ENCODE assay signal across 20 cellular contexts in the genomic region with DNA sequence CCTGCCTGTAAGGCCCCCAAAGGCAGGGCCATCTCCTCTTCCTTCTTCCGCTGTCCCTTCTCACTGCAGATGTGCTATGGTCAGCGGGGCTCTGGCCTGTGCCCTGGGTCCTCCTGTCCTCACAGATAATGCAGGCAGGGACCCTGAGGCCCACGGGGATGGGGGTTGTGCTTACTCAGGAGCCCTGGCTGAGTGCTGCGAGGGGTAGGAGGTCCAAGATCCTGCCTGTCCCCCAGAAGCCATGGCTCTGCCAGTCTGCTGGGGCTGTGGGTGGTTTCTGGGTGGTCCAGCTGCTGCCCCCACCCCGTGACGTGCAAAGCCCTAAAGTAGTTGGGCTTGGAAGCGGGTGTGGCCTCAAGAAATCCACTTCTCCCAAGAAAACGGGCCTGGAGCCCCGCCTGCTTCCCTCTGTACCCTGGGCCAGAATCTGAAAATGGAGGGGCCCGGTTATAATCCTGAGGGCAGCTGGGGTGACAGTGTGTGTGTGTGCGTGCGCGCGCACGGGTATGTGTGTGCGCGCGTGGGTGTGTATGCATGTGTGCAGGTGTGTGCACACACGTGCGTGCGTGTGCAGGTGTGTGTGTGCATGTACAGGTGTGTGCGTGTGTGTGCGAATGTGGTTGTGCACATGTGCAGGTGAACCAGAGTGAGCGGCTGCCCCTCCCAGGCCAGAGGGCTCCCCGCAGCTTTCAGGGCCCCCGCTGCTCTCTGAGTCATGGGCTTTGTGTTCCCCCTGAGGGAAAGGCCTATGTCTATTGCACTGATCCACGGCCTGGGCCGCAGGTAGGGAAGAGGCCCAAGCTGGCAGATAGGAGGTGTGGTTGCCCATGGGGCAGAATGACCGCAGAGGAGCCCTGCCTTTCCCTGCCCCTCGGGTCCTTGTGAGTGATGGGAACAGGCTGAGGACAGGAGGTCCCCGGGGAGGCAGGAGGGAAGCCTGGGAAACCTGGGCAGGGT. TPM values are rescaled to one million over a fixed set of nuclear protein-coding genes. Genes with fewer than 3 reads are reported as not detected.
DNase-seq lines count a peak whose midpoint lies in the region; ATAC-seq, FAIRE-seq and TF ChIP-seq lines count a peak whose summit lies in the region.
"Had no signal": no experiment of that assay in that cellular context is flagged by ENCODE, and none has a peak within 500 bp of the region (broad histone marks: within the 10 kb centered on the region; RNA-seq: fewer than 3 reads in every experiment).

No MANE protein-coding gene starts in this region.

- CTCF ChIA-PET in HepG2 (lab: Yijun Ruan, JAX; ENCODE audit: low intra/inter-chr PET ratio, low total read pairs) = no interaction called here
- CTCF ChIA-PET in CD8-positive, alpha-beta T cell (lab: Charles Lee) = no interaction called here

- no peak for ATAC-seq in HepG2
- no peak for ATAC-seq in right lobe of liver
- no peak for ATAC-seq in central memory CD8-positive, alpha-beta T cell (replicated peaks; ENCODE audit: extremely low read depth, poor library complexity, severe bottlenecking)
- ATAC-seq in T-helper 17 cell = no peak
- no peak for ATAC-seq in CD8-positive, alpha-beta T cell
- ATAC-seq: PC-3 had no signal

- no peak overlapping the region for H4K8ac ChIP-seq in trophoblast cell (ENCODE audit: low read depth, low read length)

- H3K4me1 Mint-ChIP-seq in central memory CD8-positive, alpha-beta T cell = peaks cover 19% of the 10 kb centered on the region
- H3K4me1 Mint-ChIP-seq in T-helper 17 cell = peaks cover 13% of the 10 kb centered on the region
- H3K4me1 Mint-ChIP-seq in CD8-positive, alpha-beta T cell (ENCODE audit: low read depth) = peaks cover 20% of the 10 kb centered on the region

- no peak overlapping the region for H3K4me3 ChIP-seq in HepG2 (replicated peaks in 1 of 3; ENCODE audit: insufficient read depth in 1 of 3, low read depth in 2 of 3, low read length in 3 of 3)
- no peak overlapping the region for H3K4me3 ChIP-seq in right lobe of liver
- no peak overlapping the region for H3K4me3 ChIP-seq in trophoblast cell (ENCODE audit: low read depth, low read length)
- H3K4me3 ChIP-seq in CD8-positive, alpha-beta T cell (ENCODE audit: low read depth, low read length) = no peak overlapping the region
- H3K4me3 ChIP-seq: A549, GM23248 had no signal

- in situ Hi-C loops in HepG2 (cut with HindIII; ENCODE audit: extremely low pct_ligation_motif_present, low pct_unique_long_range_greater_than_20kb) = loop anchor here (5.0 kb wide), 1 partner anchor 90 kb away; no protein-coding TSS in a partner anchor

- no peak for FAIRE-seq in HepG2 (lab: Jason Lieb, UNC)
- FAIRE-seq: A549, GM18507 had no signal

- H3K4ac ChIP-seq in trophoblast cell (ENCODE audit: low read depth, low read length) = peak overlapping the region; percentile 78

- H2AK5ac ChIP-seq in trophoblast cell (ENCODE audit: low read length) = peak overlapping the region; percentile 69

- no peak overlapping the region for H3K9ac ChIP-seq in HepG2 (ENCODE audit: insufficient read depth, low read depth, low read length)
- H3K9ac ChIP-seq in trophoblast cell (ENCODE audit: low read length) = no peak overlapping the region
- H3K9ac ChIP-seq: GM23248 had no signal

- H2AFZ ChIP-seq in HepG2 (ENCODE audit: low read length) (no peak overlapping the region), trophoblast cell (ENCODE audit: insufficient read depth, low read length, poor library complexity) (no peak overlapping the region)
- H2AFZ ChIP-seq: GM23248 had no signal

- TF ChIP-seq EP300 in HepG2 (IDR thresholded peaks at IDR 0.05; ENCODE audit: low read depth in 2 of 2, low read length in 2 of 2) (no peak), HepG2 (CRISPR knock-in tag; IDR thresholded peaks at IDR 0.05; ENCODE audit: borderline replicate concordance) (no peak)

- DNase-seq in HepG2 (ENCODE audit: low spot score) (no peak), right lobe of liver (no peak), trophoblast cell (no peak), T-helper 17 cell (no peak), anterior cingulate cortex (lab: John Stamatoyannopoulos, UW) (no peak), NCI-H69 (lab: John Stamatoyannopoulos, UW) (no peak)
- no peak for DNase-seq in central memory CD8-positive, alpha-beta T cell (ENCODE audit: low spot score in 2 of 2)
- no peak for DNase-seq in CD8-positive, alpha-beta T cell
- DNase-seq: COR-L47, GM23248, KG1, NCI-H1048, NCI-H1436 treated with DMSO at 0.1 percent for 48 hours, NCI-H2081 treated with DMSO at 0.1 percent for 48 hours, NCI-H510A, NCI-H82 had no signal

- POLR2A ChIA-PET in HepG2 (lab: Yijun Ruan, JAX) = no interaction called here
- POLR2A ChIA-PET in CD8-positive, alpha-beta T cell (lab: Charles Lee) = no interaction called here

- H3K36me3 ChIP-seq in HepG2 (replicated peaks in 1 of 2; ENCODE audit: control insufficient read depth in 1 of 2, insufficient read depth in 2 of 2, low read length in 2 of 2) (no peaks in the 10 kb centered on the region), right lobe of liver (no peaks in the 10 kb centered on the region), trophoblast cell (ENCODE audit: control insufficient read depth in 1 of 2, insufficient read depth in 2 of 2, low read length in 2 of 2) (peaks cover 33 to 56% of the 10 kb centered on the region in 2 experiments)
- H3K36me3 ChIP-seq in CD8-positive, alpha-beta T cell (ENCODE audit: insufficient read depth, low read length) = no peaks in the 10 kb centered on the region

- intact Hi-C loops in HepG2 (cut with micrococcal nuclease; ENCODE audit: unreplicated experiment) (no loop called here), right lobe of liver (cut with DNase I) (no loop called here)
- intact Hi-C loops in CD8-positive, alpha-beta T cell (cut with DNase I, micrococcal nuclease) = no loop called here

- H2BK5ac ChIP-seq in trophoblast cell (ENCODE audit: low read depth, low read length, poor library complexity) = peak overlapping the region; percentile 74

- peak overlapping the region; percentile 62 for H4K91ac ChIP-seq in trophoblast cell (ENCODE audit: low read depth, low read length)

- no peaks in the 10 kb centered on the region for H3K79me2 ChIP-seq in HepG2 (ENCODE audit: insufficient read depth, low read length)
- H3K79me2 ChIP-seq in trophoblast cell (ENCODE audit: control insufficient read depth, insufficient read depth, low read length, poor library complexity) = peaks cover 44% of the 10 kb centered on the region

- BruUV-seq in HepG2 (replicated peaks; lab: Mats Ljungman, UMichigan) = no TSS peak

- H3K9me3 Mint-ChIP-seq in central memory CD8-positive, alpha-beta T cell = no peaks in the 10 kb centered on the region
- H3K9me3 Mint-ChIP-seq in CD8-positive, alpha-beta T cell = no peaks in the 10 kb centered on the region
- H3K9me3 Mint-ChIP-seq: CD14-positive monocyte had no signal

- peak overlapping the region; percentile 31 for H3K18ac ChIP-seq in trophoblast cell (ENCODE audit: low read length)

- peak overlapping the region; percentile 35 for H3K27ac Mint-ChIP-seq in central memory CD8-positive, alpha-beta T cell (ENCODE audit: low read depth)
- H3K27ac Mint-ChIP-seq in T-helper 17 cell = no peak overlapping the region
- no peak overlapping the region for H3K27ac Mint-ChIP-seq in CD8-positive, alpha-beta T cell
- H3K27ac Mint-ChIP-seq: CD14-positive monocyte had no signal

- TF ChIP-seq POLR2A in HepG2 (IDR thresholded peaks at IDR 0.05; ENCODE audit: insufficient read depth in 1 of 2, low read depth in 2 of 2, low read length in 2 of 2) (no peak), right lobe of liver (IDR thresholded peaks at IDR 0.05) (no peak)

- no peaks in the 10 kb centered on the region for H3K36me3 Mint-ChIP-seq in central memory CD8-positive, alpha-beta T cell (ENCODE audit: insufficient read depth)
- H3K36me3 Mint-ChIP-seq in T-helper 17 cell (ENCODE audit: low read depth) = no peaks in the 10 kb centered on the region
- no peaks in the 10 kb centered on the region for H3K36me3 Mint-ChIP-seq in CD8-positive, alpha-beta T cell
- H3K36me3 Mint-ChIP-seq: CD14-positive monocyte had no signal

- no peaks in the 10 kb centered on the region for H3K9me3 ChIP-seq in HepG2 (ENCODE audit: low read length)
- no peaks in the 10 kb centered on the region for H3K9me3 ChIP-seq in right lobe of liver
- H3K9me3 ChIP-seq in trophoblast cell (ENCODE audit: insufficient read depth, low read depth, low read length) = no peaks in the 10 kb centered on the region
- H3K9me3 ChIP-seq in T-helper 17 cell (ENCODE audit: control insufficient read depth, low read length, poor library complexity, severe bottlenecking) = no peaks in the 10 kb centered on the region
- H3K9me3 ChIP-seq in CD8-positive, alpha-beta T cell (ENCODE audit: low read length) = no peaks in the 10 kb centered on the region
- H3K9me3 ChIP-seq: A549 had no signal

- H3K23ac ChIP-seq in trophoblast cell (ENCODE audit: low read length) = no peak overlapping the region

- peak overlapping the region; percentile 19 for H2BK120ac ChIP-seq in trophoblast cell (ENCODE audit: insufficient read depth, low read length, poor library complexity)

- H4K12ac ChIP-seq in trophoblast cell (ENCODE audit: low read depth, low read length) = no peak overlapping the region

- peaks cover 41% of the 10 kb centered on the region for H3K79me1 ChIP-seq in trophoblast cell (ENCODE audit: low read length)

- H3K27me3 Mint-ChIP-seq in central memory CD8-positive, alpha-beta T cell = no peaks in the 10 kb centered on the region
- H3K27me3 Mint-ChIP-seq in T-helper 17 cell = peaks cover 2% of the 10 kb centered on the region
- no peaks in the 10 kb centered on the region for H3K27me3 Mint-ChIP-seq in CD8-positive, alpha-beta T cell (ENCODE audit: low read depth)

- H3K27me3 ChIP-seq in HepG2 (ENCODE audit: control insufficient read depth in 1 of 2, insufficient read depth in 2 of 2, low read length in 2 of 2) = peaks cover 10 to 67% of the 10 kb centered on the region in 2 experiments
- no peaks in the 10 kb centered on the region for H3K27me3 ChIP-seq in right lobe of liver
- no peaks in the 10 kb centered on the region for H3K27me3 ChIP-seq in trophoblast cell (ENCODE audit: insufficient read depth, low read length)
- H3K27me3 ChIP-seq in CD8-positive, alpha-beta T cell (ENCODE audit: insufficient read depth, low read length) = no peaks in the 10 kb centered on the region

- 69% methylated on average over 20 of the region's 31 CpGs for WGBS in HepG2 (ENCODE audit: low lambda C conversion rate)
- WGBS in right lobe of liver (ENCODE audit: insufficient coverage, low coverage, low lambda C conversion rate, missing lambda C conversion rate) = 87% methylated on average over 18 of the region's 31 CpGs
- no CpG with 5 or more reads among the region's 31 CpGs for WGBS in trophoblast cell (ENCODE audit: extremely low coverage, insufficient coverage, insufficient read length)

- TF ChIP-seq CTCF in HepG2 (CRISPR knock-in tag; IDR thresholded peaks at IDR 0.05) (no peak), right lobe of liver (IDR thresholded peaks at IDR 0.05) (no peak)
- no peak for TF ChIP-seq CTCF in CD8-positive, alpha-beta T cell (IDR thresholded peaks at IDR 0.05)

- H3K4me3 Mint-ChIP-seq in central memory CD8-positive, alpha-beta T cell = no peak overlapping the region
- no peak overlapping the region for H3K4me3 Mint-ChIP-seq in T-helper 17 cell
- H3K4me3 Mint-ChIP-seq in CD8-positive, alpha-beta T cell = no peak overlapping the region
- H3K4me3 Mint-ChIP-seq: CD14-positive monocyte had no signal

- no peak overlapping the region for H3K4me2 ChIP-seq in HepG2 (ENCODE audit: low read depth, low read length)
- peak overlapping the region; percentile 9 for H3K4me2 ChIP-seq in trophoblast cell (ENCODE audit: low read length)
- H3K4me2 ChIP-seq: A549 had no signal

- peak overlapping the region; percentile 61 for H3K14ac ChIP-seq in trophoblast cell (ENCODE audit: low read length)

- H3K4me1 ChIP-seq in HepG2 (ENCODE audit: insufficient read depth, low read length) (no peaks in the 10 kb centered on the region), right lobe of liver (no peaks in the 10 kb centered on the region), trophoblast cell (ENCODE audit: control insufficient read depth in 1 of 2, insufficient read depth in 2 of 2, low read length in 2 of 2) (peaks cover 68 to 77% of the 10 kb centered on the region in 2 experiments)
- peaks cover 18% of the 10 kb centered on the region for H3K4me1 ChIP-seq in CD8-positive, alpha-beta T cell (ENCODE audit: insufficient read depth, low read length)
- H3K4me1 ChIP-seq: A549 had no signal

- peak overlapping the region; percentile 60 for H2BK12ac ChIP-seq in trophoblast cell (ENCODE audit: low read length)

- no peak for TF ChIP-seq RAD21 in HepG2 (CRISPR knock-in tag; IDR thresholded peaks at IDR 0.05)

- H4K20me1 ChIP-seq in HepG2 (ENCODE audit: insufficient read depth, low read length) = no peaks in the 10 kb centered on the region

- H3K27ac ChIP-seq in HepG2 (ENCODE audit: extremely low read length, insufficient read depth, low read length) (no peak overlapping the region), right lobe of liver (no peak overlapping the region), trophoblast cell (ENCODE audit: low read depth, low read length) (peak overlapping the region; percentile 91)
- H3K27ac ChIP-seq in CD8-positive, alpha-beta T cell (ENCODE audit: low read depth, low read length) = no peak overlapping the region
- H3K27ac ChIP-seq: A549, GM23248 had no signal

RNA-seq across cellular contexts. Expression of a gene that starts 13.8 kb away (rescaled TPM):
- total RNA-seq in HepG2 (2016; rRNA removed; fragmentation: Illumina TruSeq; extraction: Trizol) = not detected in 2 replicates
- not detected in 2 replicates for total RNA-seq in HepG2 (2016; cell fraction: cytosol; rRNA removed; fragmentation: Illumina TruSeq; extraction: Trizol; ENCODE audit: low read depth)
- total RNA-seq in HepG2 (2016; cell fraction: insoluble cytoplasmic fraction; rRNA removed; fragmentation: Illumina TruSeq; extraction: Trizol) = not detected in 2 replicates
- not detected in 2 replicates for total RNA-seq in HepG2 (2016; cell fraction: membrane; rRNA removed; fragmentation: Illumina TruSeq; extraction: Trizol)
- total RNA-seq in HepG2 (2016; cell fraction: nucleus; rRNA removed; fragmentation: Illumina TruSeq; extraction: Trizol) = not detected in 2 replicates
- 0.01 and 0.03 TPM in 2 replicates for polyA plus RNA-seq in HepG2 (2011; rRNA removed)
- polyA plus RNA-seq in HepG2 (2011; cell fraction: cytosol; rRNA removed) = 0.03 and 0.05 TPM in 2 replicates
- 0.14 TPM in 1 of 2 replicates, not detected in the other for polyA plus RNA-seq in HepG2 (2011; cell fraction: nucleus; rRNA removed)
- polyA plus RNA-seq in HepG2 (2012) = 0.16 and 0.34 TPM in 2 replicates
- polyA plus RNA-seq in HepG2 (2016; cell fraction: cytosol; fragmentation: Illumina TruSeq; extraction: Trizol; ENCODE audit: low read depth) = not detected in 2 replicates
- not detected in 2 replicates for polyA plus RNA-seq in HepG2 (2016; cell fraction: insoluble cytoplasmic fraction; fragmentation: Illumina TruSeq; extraction: Trizol; ENCODE audit: low read depth)
- polyA plus RNA-seq in HepG2 (2016; cell fraction: membrane; fragmentation: Illumina TruSeq; extraction: Trizol; ENCODE audit: low read depth) = not detected in 2 replicates
- polyA plus RNA-seq in HepG2 (2016; cell fraction: nucleus; fragmentation: Illumina TruSeq; extraction: Trizol; ENCODE audit: insufficient read depth, low read depth) = not detected in 2 replicates
- polyA minus RNA-seq in HepG2 (2011; rRNA and poly(A)+ RNA removed; ENCODE audit: low replicate concordance) = 0.16 TPM in 1 of 2 replicates, not detected in the other
- polyA minus RNA-seq in HepG2 (2011; cell fraction: cytosol; rRNA and poly(A)+ RNA removed) = not detected in 2 replicates
- polyA minus RNA-seq in HepG2 (2011; cell fraction: nucleus; rRNA and poly(A)+ RNA removed) = not detected in 2 replicates
- 10 to 100 TPM in 1 of 6 experiments, 1 to 10 TPM in 5; 3.0 to 12.4 (median 7.3) TPM for total RNA-seq in right lobe of liver
- polyA plus RNA-seq in trophoblast cell (2013) = 153 and 164 TPM in 2 replicates
- total RNA-seq in T-helper 17 cell = under 1 TPM; 0.22 to 0.73 TPM
- total RNA-seq in CD8-positive, alpha-beta T cell = 1 to 10 TPM in 1 of 2 experiments, under 1 TPM in 1; 0.64 to 1.1 TPM
- total RNA-seq: GM23248 had no signal

RNA-seq across cellular contexts. Expression of a gene that starts 42.8 kb away (rescaled TPM):
- 40.4 and 54.8 TPM in 2 replicates for total RNA-seq in HepG2 (2016; rRNA removed; fragmentation: Illumina TruSeq; extraction: Trizol)
- 58.9 and 65.5 TPM in 2 replicates for total RNA-seq in HepG2 (2016; cell fraction: cytosol; rRNA removed; fragmentation: Illumina TruSeq; extraction: Trizol; ENCODE audit: low read depth)
- 35.1 and 61.8 TPM in 2 replicates for total RNA-seq in HepG2 (2016; cell fraction: insoluble cytoplasmic fraction; rRNA removed; fragmentation: Illumina TruSeq; extraction: Trizol)
- total RNA-seq in HepG2 (2016; cell fraction: membrane; rRNA removed; fragmentation: Illumina TruSeq; extraction: Trizol) = 24.4 and 24.9 TPM in 2 replicates
- total RNA-seq in HepG2 (2016; cell fraction: nucleus; rRNA removed; fragmentation: Illumina TruSeq; extraction: Trizol) = 52.0 and 62.6 TPM in 2 replicates
- 18.6 and 28.4 TPM in 2 replicates for polyA plus RNA-seq in HepG2 (2011; rRNA removed)
- polyA plus RNA-seq in HepG2 (2011; cell fraction: cytosol; rRNA removed) = 9.7 and 12.5 TPM in 2 replicates
- 158 and 176 TPM in 2 replicates for polyA plus RNA-seq in HepG2 (2011; cell fraction: nucleus; rRNA removed)
- 28.0 and 41.5 TPM in 2 replicates for polyA plus RNA-seq in HepG2 (2012)
- 7.8 and 7.9 TPM in 2 replicates for polyA plus RNA-seq in HepG2 (2016; cell fraction: cytosol; fragmentation: Illumina TruSeq; extraction: Trizol; ENCODE audit: low read depth)
- polyA plus RNA-seq in HepG2 (2016; cell fraction: insoluble cytoplasmic fraction; fragmentation: Illumina TruSeq; extraction: Trizol; ENCODE audit: low read depth) = 28.2 and 32.7 TPM in 2 replicates
- 9.0 and 12.1 TPM in 2 replicates for polyA plus RNA-seq in HepG2 (2016; cell fraction: membrane; fragmentation: Illumina TruSeq; extraction: Trizol; ENCODE audit: low read depth)
- polyA plus RNA-seq in HepG2 (2016; cell fraction: nucleus; fragmentation: Illumina TruSeq; extraction: Trizol; ENCODE audit: insufficient read depth, low read depth) = 146 and 160 TPM in 2 replicates
- polyA minus RNA-seq in HepG2 (2011; rRNA and poly(A)+ RNA removed; ENCODE audit: low replicate concordance) = 50.2 and 100 TPM in 2 replicates
- polyA minus RNA-seq in HepG2 (2011; cell fraction: cytosol; rRNA and poly(A)+ RNA removed) = 19.4 and 21.0 TPM in 2 replicates
- 53.3 and 54.8 TPM in 2 replicates for polyA minus RNA-seq in HepG2 (2011; cell fraction: nucleus; rRNA and poly(A)+ RNA removed)
- total RNA-seq in right lobe of liver = 10 to 100 TPM; 16.3 to 32.0 (median 23.7) TPM
- polyA plus RNA-seq in trophoblast cell (2013) = 12.1 and 12.4 TPM in 2 replicates
- 10 to 100 TPM; 63.8 to 64.4 TPM for total RNA-seq in T-helper 17 cell
- total RNA-seq in CD8-positive, alpha-beta T cell = 10 to 100 TPM; 69.8 to 71.8 TPM

RNA-seq across cellular contexts. Expression of a gene that starts 47.9 kb away (rescaled TPM):
- total RNA-seq in HepG2 (2016; rRNA removed; fragmentation: Illumina TruSeq; extraction: Trizol) (0.70 and 0.80 TPM in 2 replicates), right lobe of liver (under 1 TPM; 0.09 to 0.92 (median 0.27) TPM), T-helper 17 cell (not detected)
- total RNA-seq in HepG2 (2016; cell fraction: cytosol; rRNA removed; fragmentation: Illumina TruSeq; extraction: Trizol; ENCODE audit: low read depth) = 0.20 and 0.26 TPM in 2 replicates
- 0.68 and 1.1 TPM in 2 replicates for total RNA-seq in HepG2 (2016; cell fraction: insoluble cytoplasmic fraction; rRNA removed; fragmentation: Illumina TruSeq; extraction: Trizol)
- 0.59 and 0.62 TPM in 2 replicates for total RNA-seq in HepG2 (2016; cell fraction: membrane; rRNA removed; fragmentation: Illumina TruSeq; extraction: Trizol)
- total RNA-seq in HepG2 (2016; cell fraction: nucleus; rRNA removed; fragmentation: Illumina TruSeq; extraction: Trizol) = 0.28 and 0.37 TPM in 2 replicates
- 0.14 and 0.16 TPM in 2 replicates for polyA plus RNA-seq in HepG2 (2011; rRNA removed)
- polyA plus RNA-seq in HepG2 (2011; cell fraction: cytosol; rRNA removed) = 0.10 and 0.12 TPM in 2 replicates
- 0.09 and 0.43 TPM in 2 replicates for polyA plus RNA-seq in HepG2 (2011; cell fraction: nucleus; rRNA removed)
- polyA plus RNA-seq in HepG2 (2012) = 0.24 and 0.29 TPM in 2 replicates
- polyA plus RNA-seq in HepG2 (2016; cell fraction: cytosol; fragmentation: Illumina TruSeq; extraction: Trizol; ENCODE audit: low read depth) = 0.24 and 0.27 TPM in 2 replicates
- 0.71 and 1.2 TPM in 2 replicates for polyA plus RNA-seq in HepG2 (2016; cell fraction: insoluble cytoplasmic fraction; fragmentation: Illumina TruSeq; extraction: Trizol; ENCODE audit: low read depth)
- 0.50 and 0.52 TPM in 2 replicates for polyA plus RNA-seq in HepG2 (2016; cell fraction: membrane; fragmentation: Illumina TruSeq; extraction: Trizol; ENCODE audit: low read depth)
- 1.1 and 1.5 TPM in 2 replicates for polyA plus RNA-seq in HepG2 (2016; cell fraction: nucleus; fragmentation: Illumina TruSeq; extraction: Trizol; ENCODE audit: insufficient read depth, low read depth)
- 0.38 TPM in 1 of 2 replicates, not detected in the other for polyA minus RNA-seq in HepG2 (2011; rRNA and poly(A)+ RNA removed; ENCODE audit: low replicate concordance)
- polyA minus RNA-seq in HepG2 (2011; cell fraction: cytosol; rRNA and poly(A)+ RNA removed) = not detected in 2 replicates
- polyA minus RNA-seq in HepG2 (2011; cell fraction: nucleus; rRNA and poly(A)+ RNA removed) = 0.12 TPM in 1 of 2 replicates, not detected in the other
- polyA plus RNA-seq in trophoblast cell (2013) = not detected in 2 replicates
- total RNA-seq in CD8-positive, alpha-beta T cell = not detected
- total RNA-seq: GM23248, PC-3 had no signal
- polyA plus RNA-seq: A549, CD14-positive monocyte, GM23248 had no signal
